10 cellular contexts compared by ENCODE assay signal in genomic region chr5:10030219-10030831, GRCh38.
DNase-seq lines count a peak whose midpoint lies in the region; ATAC-seq and TF ChIP-seq lines count a peak whose summit lies in the region.
"Had no signal": no experiment of that assay in that cellular context is flagged by ENCODE, and none has a peak within 500 bp of the region (broad histone marks: within the 10 kb centered on the region; RNA-seq: fewer than 3 reads in every experiment).

No MANE protein-coding gene starts in this region.

- H3K23ac ChIP-seq in neuronal stem cell (ENCODE audit: low read depth, low read length, poor library complexity): no peak overlapping the region

- H2BK120ac ChIP-seq in neuronal stem cell (ENCODE audit: low read depth, low read length): no peak overlapping the region

- intact Hi-C loops in vagina (cut with DNase I): no loop called here

- ATAC-seq in GM19397 (IDR thresholded peaks at IDR 0.05; ENCODE audit: unreplicated experiment) (no peak), HG02840 (IDR thresholded peaks at IDR 0.05; ENCODE audit: low FRiP score, unreplicated experiment) (no peak)

- no peak overlapping the region for H3K4me3 Mint-ChIP-seq in endodermal cell
- H3K4me3 Mint-ChIP-seq: dendritic cell treated with granulocyte-macrophage colony-stimulating factor and Interleukin-4, amounts not matched to agents 40 ng/mL and 50 ng/mL, for 4 days had no signal

- no peak overlapping the region for H2BK5ac ChIP-seq in neuronal stem cell (ENCODE audit: low read length)

- H3K27ac Mint-ChIP-seq in endodermal cell: no peak overlapping the region
- H3K27ac Mint-ChIP-seq: dendritic cell treated with granulocyte-macrophage colony-stimulating factor and Interleukin-4, amounts not matched to agents 40 ng/mL and 50 ng/mL, for 4 days had no signal

- H3K9me3 ChIP-seq in endodermal cell (ENCODE audit: control insufficient read depth, low read length) (peaks cover 40% of the 10 kb centered on the region), neuronal stem cell (replicated peaks in 1 of 2; ENCODE audit: control insufficient read depth in 2 of 2, insufficient read depth in 1 of 2, low read depth in 1 of 2, low read length in 2 of 2) (peaks cover 0 to 2% of the 10 kb centered on the region in 2 donors), vagina (no peaks in the 10 kb centered on the region)

- H3K27me3 Mint-ChIP-seq in endodermal cell (ENCODE audit: insufficient read depth): no peaks in the 10 kb centered on the region
- H3K27me3 Mint-ChIP-seq: dendritic cell treated with granulocyte-macrophage colony-stimulating factor and Interleukin-4, amounts not matched to agents 40 ng/mL and 50 ng/mL, for 4 days had no signal

- no peak overlapping the region for H3K27ac ChIP-seq in endodermal cell (ENCODE audit: low read depth, low read length)
- no peak overlapping the region for H3K27ac ChIP-seq in neuronal stem cell (replicated peaks; ENCODE audit: low read length)
- no peak overlapping the region for H3K27ac ChIP-seq in vagina

- TF ChIP-seq POLR2A in NB4 (IDR thresholded peaks at IDR 0.05; ENCODE audit: extremely low read depth, insufficient read length) (no peak), vagina (IDR thresholded peaks at IDR 0.05) (no peak)

- H2BK15ac ChIP-seq in neuronal stem cell (ENCODE audit: low read length): no peak overlapping the region

- no peak overlapping the region for H3K4me3 ChIP-seq in GM12864 (ENCODE audit: low read depth, low read length)
- H3K4me3 ChIP-seq in NB4 (ENCODE audit: low read depth, low read length): no peak overlapping the region
- peak overlapping the region; percentile 20 for H3K4me3 ChIP-seq in endodermal cell (ENCODE audit: low read length)
- H3K4me3 ChIP-seq in neuronal stem cell (ENCODE audit: low read length in 2 of 2): no peak overlapping the region
- no peak overlapping the region for H3K4me3 ChIP-seq in vagina

- peaks cover 3% of the 10 kb centered on the region for H3K4me1 Mint-ChIP-seq in endodermal cell

- H3K9ac ChIP-seq in endodermal cell (ENCODE audit: extremely low read depth, low read length, poor library complexity, severe bottlenecking) (no peak overlapping the region), neuronal stem cell (ENCODE audit: low read depth, low read length, poor library complexity) (no peak overlapping the region)

- DNase-seq in GM12864 (ENCODE audit: low read depth) (peak; percentile 8), NB4 (ENCODE audit: low read depth) (peak; percentile 46), endodermal cell (peak; percentile 88), neuronal stem cell (ENCODE audit: low spot score) (peak; percentile 27), vagina (ENCODE audit: extremely low spot score in 2 of 2) (no peak), NCI-H2029 (lab: John Stamatoyannopoulos, UW) (no peak)
- DNase-seq: HCEC 1CT had no signal

- H3K36me3 ChIP-seq in endodermal cell (ENCODE audit: control insufficient read depth, insufficient read depth, low read length) (no peaks in the 10 kb centered on the region), neuronal stem cell (replicated peaks in 1 of 2; ENCODE audit: control insufficient read depth in 2 of 2, insufficient read depth in 2 of 2, low read length in 2 of 2) (no peaks in the 10 kb centered on the region), vagina (no peaks in the 10 kb centered on the region)

- H2AK5ac ChIP-seq in neuronal stem cell (ENCODE audit: low read depth, low read length): no peak overlapping the region

- H3K4me1 ChIP-seq in endodermal cell (ENCODE audit: control insufficient read depth, insufficient read depth, low read length) (no peaks in the 10 kb centered on the region), neuronal stem cell (ENCODE audit: control insufficient read depth in 2 of 2, insufficient read depth in 1 of 2, low read depth in 1 of 2, low read length in 2 of 2) (no peaks in the 10 kb centered on the region), vagina (no peaks in the 10 kb centered on the region)

- no peak overlapping the region for H3K4ac ChIP-seq in neuronal stem cell (ENCODE audit: low read length)

- H4K8ac ChIP-seq in neuronal stem cell (ENCODE audit: low read depth, low read length): peak overlapping the region; percentile 29

- H3K4me2 ChIP-seq in neuronal stem cell (ENCODE audit: insufficient read depth, low read length, poor library complexity, severe bottlenecking): no peak overlapping the region

- TF ChIP-seq CTCF in GM12864 (IDR thresholded peaks at IDR 0.05; ENCODE audit: low read depth, low read length, missing control alignments) (peak; percentile 42), NB4 (IDR thresholded peaks at IDR 0.05; ENCODE audit: low read depth, low read length) (peak; percentile 44), endodermal cell (conservative IDR thresholded peaks at IDR 0.05) (peak; percentile 84), vagina (IDR thresholded peaks at IDR 0.05) (no peak)

- no peaks in the 10 kb centered on the region for H3K36me3 Mint-ChIP-seq in endodermal cell (ENCODE audit: low read depth)

- no peak overlapping the region for H3K14ac ChIP-seq in neuronal stem cell (ENCODE audit: low read length)

- H3K9me3 Mint-ChIP-seq in endodermal cell: peaks cover 28% of the 10 kb centered on the region

- WGBS in endodermal cell (ENCODE audit: insufficient coverage in 1 of 2, insufficient read length in 1 of 2), 2 experiments: 90 to 100% methylated on average over 1 to 2 of the region's 2 CpGs
- no CpG with 5 or more reads among the region's 2 CpGs for WGBS in neuronal stem cell (ENCODE audit: extremely low coverage in 2 of 2, insufficient read length in 2 of 2, insufficient replicate concordance in 1 of 2), 2 donors

- H3K18ac ChIP-seq in neuronal stem cell (ENCODE audit: low read length): peak overlapping the region; percentile 44

- no peaks in the 10 kb centered on the region for H3K79me1 ChIP-seq in neuronal stem cell (ENCODE audit: low read depth, low read length)

- H2BK12ac ChIP-seq in neuronal stem cell (ENCODE audit: low read length): peak overlapping the region; percentile 43

- H4K91ac ChIP-seq in neuronal stem cell (ENCODE audit: low read depth, low read length, poor library complexity): no peak overlapping the region

- H2AFZ ChIP-seq in neuronal stem cell (ENCODE audit: low read length): no peak overlapping the region

- no peaks in the 10 kb centered on the region for H3K27me3 ChIP-seq in endodermal cell (ENCODE audit: control insufficient read depth, insufficient read depth, low read length, poor library complexity, severe bottlenecking)
- no peaks in the 10 kb centered on the region for H3K27me3 ChIP-seq in neuronal stem cell (ENCODE audit: control insufficient read depth in 3 of 3, insufficient read depth in 3 of 3, low read depth in 1 of 3, low read length in 3 of 3)
- no peaks in the 10 kb centered on the region for H3K27me3 ChIP-seq in vagina

Comparison
In these comparisons a context has a peak if more than half of its experiments do, and no peak if none do; other contexts are left out.
1. DNase-seq: peak in GM12864 (single experiment), NB4 (single experiment), endodermal cell (single experiment) and neuronal stem cell (single experiment); none in vagina (0 of 2) and NCI-H2029 (single experiment).
2. CTCF ChIP-seq: peak in GM12864 (single experiment), NB4 (single experiment) and endodermal cell (single experiment); none in vagina (0 of 3).